Comparison of ENCODE assay signal across 8 cellular contexts in the genomic region with DNA sequence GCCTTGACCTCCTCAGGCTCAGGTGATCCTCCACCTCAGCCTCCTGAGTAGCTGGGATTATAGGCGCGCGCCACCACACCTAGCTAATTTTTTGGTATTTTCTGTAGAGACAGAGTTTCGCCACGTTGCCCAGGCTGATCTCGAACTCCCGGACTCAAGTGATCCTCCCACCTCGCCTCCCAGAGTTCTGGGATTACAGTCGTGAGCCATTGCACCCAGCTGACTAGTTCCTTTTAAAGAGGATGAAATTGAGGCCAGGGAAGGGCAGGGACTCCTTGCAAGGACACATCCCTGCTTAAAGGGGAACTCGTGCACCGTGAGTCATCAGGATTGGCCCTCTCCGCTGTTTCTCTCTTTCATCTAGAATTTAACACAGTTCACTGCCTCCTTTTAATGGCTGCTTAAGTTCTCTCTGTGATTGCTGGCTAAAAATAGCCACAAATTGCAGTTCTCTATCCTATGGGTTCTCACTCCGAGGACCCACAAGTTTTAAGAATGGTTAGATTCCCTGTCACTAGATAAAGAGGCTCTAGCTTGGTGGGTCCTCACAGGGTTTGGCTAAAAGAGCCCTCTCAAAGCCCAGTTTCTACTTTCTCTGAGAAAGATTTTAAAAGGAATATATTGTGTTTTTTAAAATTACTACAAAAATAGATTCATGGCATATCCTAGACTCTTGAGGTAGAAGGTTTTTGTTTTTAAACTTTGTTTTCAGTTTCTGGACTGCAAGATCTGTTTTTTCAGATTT. TPM values are rescaled to one million over a fixed set of nuclear protein-coding genes. Genes with fewer than 3 reads are reported as not detected.
DNase-seq lines count a peak whose midpoint lies in the region; ATAC-seq and TF ChIP-seq lines count a peak whose summit lies in the region.

No MANE protein-coding gene starts in this region.

- H3K4me1 ChIP-seq in liver (ENCODE audit: control insufficient read depth in 4 of 4, insufficient read depth in 4 of 4, low read length in 3 of 4) (peaks cover 3 to 19% (median 11%) of the 10 kb centered on the region in 4 donors), stomach smooth muscle (ENCODE audit: control insufficient read depth, insufficient read depth, low read length) (peaks cover 16% of the 10 kb centered on the region)

- H3K9me3 ChIP-seq in liver (ENCODE audit: control insufficient read depth in 4 of 4, low read length in 3 of 4), result no peaks in the 10 kb centered on the region
- no peaks in the 10 kb centered on the region for H3K9me3 ChIP-seq in stomach smooth muscle (ENCODE audit: control insufficient read depth in 2 of 2, low read length in 2 of 2)

- H3K4me3 ChIP-seq in liver (ENCODE audit: low read depth in 1 of 3, low read length in 3 of 3), result no peak overlapping the region
- peak overlapping the region; percentile 86 for H3K4me3 ChIP-seq in stomach smooth muscle (ENCODE audit: low read length in 2 of 2)

- H3K27ac ChIP-seq in liver (ENCODE audit: low read depth in 1 of 2, low read length in 2 of 2) (peak overlapping the region; percentile 78 to 94), stomach smooth muscle (ENCODE audit: low read length) (peak overlapping the region; percentile 92)

- H3K36me3 ChIP-seq in liver (ENCODE audit: control insufficient read depth in 4 of 4, insufficient read depth in 3 of 4, low read depth in 1 of 4, low read length in 3 of 4) (no peaks in the 10 kb centered on the region), stomach smooth muscle (ENCODE audit: control insufficient read depth in 2 of 2, insufficient read depth in 2 of 2, low read length in 2 of 2) (peaks cover 0 to 3% of the 10 kb centered on the region in 2 donors)

- H3K4me3 Mint-ChIP-seq in activated CD4-positive, alpha-beta T cell treated with anti-CD3 and anti-CD28 coated beads, Interleukin-2, amount 10 ng/mL, durations not matched to agents 24 days and 14 days, result peak overlapping the region; percentile 51
- peak overlapping the region; percentile 91 for H3K4me3 Mint-ChIP-seq in dendritic cell treated with granulocyte-macrophage colony-stimulating factor and Interleukin-4, amounts not matched to agents 40 ng/mL and 50 ng/mL, for 4 days

- H3K36me3 Mint-ChIP-seq in activated CD4-positive, alpha-beta T cell treated with anti-CD3 and anti-CD28 coated beads, Interleukin-2, amount 10 ng/mL, durations not matched to agents 24 days and 14 days (ENCODE audit: low read depth), result no peaks in the 10 kb centered on the region
- peaks cover 33% of the 10 kb centered on the region for H3K36me3 Mint-ChIP-seq in dendritic cell treated with granulocyte-macrophage colony-stimulating factor and Interleukin-4, amounts not matched to agents 40 ng/mL and 50 ng/mL, for 4 days (ENCODE audit: low read depth)

- TF ChIP-seq CTCF in liver (IDR thresholded peaks at IDR 0.05; ENCODE audit: low read depth, low read length, missing input control), result no peak

- TF ChIP-seq RAD21 in liver (IDR thresholded peaks at IDR 0.05), result no peak

- H3K9ac ChIP-seq in liver (ENCODE audit: low read depth in 1 of 2, low read length in 2 of 2), result no peak overlapping the region
- peak overlapping the region; percentile 61 to 69 for H3K9ac ChIP-seq in stomach smooth muscle (ENCODE audit: low read length in 2 of 2)

- peaks cover 18% of the 10 kb centered on the region for H3K4me1 Mint-ChIP-seq in activated CD4-positive, alpha-beta T cell treated with anti-CD3 and anti-CD28 coated beads, Interleukin-2, amount 10 ng/mL, durations not matched to agents 24 days and 14 days
- peaks cover 53% of the 10 kb centered on the region for H3K4me1 Mint-ChIP-seq in dendritic cell treated with granulocyte-macrophage colony-stimulating factor and Interleukin-4, amounts not matched to agents 40 ng/mL and 50 ng/mL, for 4 days (ENCODE audit: low read depth)

- H3K27ac Mint-ChIP-seq in activated CD4-positive, alpha-beta T cell treated with anti-CD3 and anti-CD28 coated beads, Interleukin-2, amount 10 ng/mL, durations not matched to agents 24 days and 14 days, result peak overlapping the region; percentile 20
- H3K27ac Mint-ChIP-seq in dendritic cell treated with granulocyte-macrophage colony-stimulating factor and Interleukin-4, amounts not matched to agents 40 ng/mL and 50 ng/mL, for 4 days, result peak overlapping the region; percentile 91

- intact Hi-C loops in activated CD4-positive, alpha-beta T cell treated with anti-CD3 and anti-CD28 coated beads, Interleukin-2, amount 10 ng/mL, durations not matched to agents 24 days and 14 days (cut with micrococcal nuclease), result no loop called here
- intact Hi-C loops in dendritic cell treated with granulocyte-macrophage colony-stimulating factor and Interleukin-4, amounts not matched to agents 40 ng/mL and 50 ng/mL, for 4 days (cut with micrococcal nuclease), result no loop called here

- H3K27me3 ChIP-seq in liver (ENCODE audit: control insufficient read depth in 4 of 4, insufficient read depth in 4 of 4, low read length in 3 of 4) (no peaks in the 10 kb centered on the region), stomach smooth muscle (ENCODE audit: control insufficient read depth in 1 of 2, insufficient read depth in 2 of 2, low read length in 2 of 2) (no peaks in the 10 kb centered on the region)

- H3K9me3 Mint-ChIP-seq in activated CD4-positive, alpha-beta T cell treated with anti-CD3 and anti-CD28 coated beads, Interleukin-2, amount 10 ng/mL, durations not matched to agents 24 days and 14 days, result no peaks in the 10 kb centered on the region
- H3K9me3 Mint-ChIP-seq in dendritic cell treated with granulocyte-macrophage colony-stimulating factor and Interleukin-4, amounts not matched to agents 40 ng/mL and 50 ng/mL, for 4 days, result no peaks in the 10 kb centered on the region

- 77% methylated on average over 13 of the region's 13 CpGs for WGBS in liver

- no peak for ATAC-seq in HG03571 (IDR thresholded peaks at IDR 0.05; ENCODE audit: unreplicated experiment)

- H3K27me3 Mint-ChIP-seq in activated CD4-positive, alpha-beta T cell treated with anti-CD3 and anti-CD28 coated beads, Interleukin-2, amount 10 ng/mL, durations not matched to agents 24 days and 14 days, result no peaks in the 10 kb centered on the region
- H3K27me3 Mint-ChIP-seq in dendritic cell treated with granulocyte-macrophage colony-stimulating factor and Interleukin-4, amounts not matched to agents 40 ng/mL and 50 ng/mL, for 4 days, result no peaks in the 10 kb centered on the region

- no peak for DNase-seq in activated CD4-positive, alpha-beta T cell treated with anti-CD3 and anti-CD28 coated beads, Interleukin-2, amount 10 ng/mL, durations not matched to agents 24 days and 14 days
- DNase-seq in activated CD4-positive, alpha-beta T cell treated with anti-CD3 and anti-CD28 coated beads, Interleukin-2, amount 50 U/mL, for 48 hours, result no peak
- DNase-seq in RPMI7951 (ENCODE audit: low read depth) (peak; percentile 96), NCI-H146 treated with DMSO at 0.1 percent for 48 hours (lab: John Stamatoyannopoulos, UW; ENCODE audit: unreplicated experiment) (no peak)

TF ChIP-seq in liver, 16 proteins besides CTCF, POLR2A, EP300 and RAD21:
- TF ChIP-seq, protein P1, sequence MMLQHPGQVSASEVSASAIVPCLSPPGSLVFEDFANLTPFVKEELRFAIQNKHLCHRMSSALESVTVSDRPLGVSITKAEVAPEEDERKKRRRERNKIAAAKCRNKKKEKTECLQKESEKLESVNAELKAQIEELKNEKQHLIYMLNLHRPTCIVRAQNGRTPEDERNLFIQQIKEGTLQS (IDR thresholded peaks at IDR 0.05), result no peak
- TF ChIP-seq HNF4A (conservative IDR thresholded peaks at IDR 0.05) (no peak), RXRA (IDR thresholded peaks at IDR 0.05) (peak in 1 of 2 donors; percentile 24), JUND (IDR thresholded peaks at IDR 0.05) (peak; percentile 66 to 73), YY1 (IDR thresholded peaks at IDR 0.05) (peak; percentile 53), GABPA (IDR thresholded peaks at IDR 0.05 in 1 of 2, conservative IDR thresholded peaks at IDR 0.05 in 1 of 2) (no peak)
- TF ChIP-seq, protein P2, sequence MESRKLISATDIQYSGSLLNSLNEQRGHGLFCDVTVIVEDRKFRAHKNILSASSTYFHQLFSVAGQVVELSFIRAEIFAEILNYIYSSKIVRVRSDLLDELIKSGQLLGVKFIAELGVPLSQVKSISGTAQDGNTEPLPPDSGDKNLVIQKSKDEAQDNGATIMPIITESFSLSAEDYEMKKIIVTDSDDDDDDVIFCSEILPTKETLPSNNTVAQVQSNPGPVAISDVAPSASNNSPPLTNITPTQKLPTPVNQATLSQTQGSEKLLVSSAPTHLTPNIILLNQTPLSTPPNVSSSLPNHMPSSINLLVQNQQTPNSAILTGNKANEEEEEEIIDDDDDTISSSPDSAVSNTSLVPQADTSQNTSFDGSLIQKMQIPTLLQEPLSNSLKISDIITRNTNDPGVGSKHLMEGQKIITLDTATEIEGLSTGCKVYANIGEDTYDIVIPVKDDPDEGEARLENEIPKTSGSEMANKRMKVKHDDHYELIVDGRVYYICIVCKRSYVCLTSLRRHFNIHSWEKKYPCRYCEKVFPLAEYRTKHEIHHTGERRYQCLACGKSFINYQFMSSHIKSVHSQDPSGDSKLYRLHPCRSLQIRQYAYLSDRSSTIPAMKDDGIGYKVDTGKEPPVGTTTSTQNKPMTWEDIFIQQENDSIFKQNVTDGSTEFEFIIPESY (IDR thresholded peaks at IDR 0.05), result no peak

RNA-seq across cellular contexts. Expression of a gene that starts 1.4 kb away (rescaled TPM):
- total RNA-seq in activated CD4-positive, alpha-beta T cell treated with anti-CD3 and anti-CD28 coated beads, Interleukin-2, amount 10 ng/mL, durations not matched to agents 24 days and 14 days, result 33.1 and 34.2 TPM in 2 replicates
- 256 and 302 TPM in 2 replicates for total RNA-seq in RPMI7951 (2014; rRNA removed; shearing (Covaris generic))
- total RNA-seq in liver, result 10 to 100 TPM; 34.9 to 47.6 TPM
- 10 to 100 TPM; 26.5 to 42.1 TPM for polyA plus RNA-seq in liver

RNA-seq across cellular contexts. Expression of a gene that starts 18.2 kb away (rescaled TPM):
- total RNA-seq in activated CD4-positive, alpha-beta T cell treated with anti-CD3 and anti-CD28 coated beads, Interleukin-2, amount 10 ng/mL, durations not matched to agents 24 days and 14 days, result 47.4 and 51.4 TPM in 2 replicates
- total RNA-seq in RPMI7951 (2014; rRNA removed; shearing (Covaris generic)), result 95.3 and 95.6 TPM in 2 replicates
- 10 to 100 TPM; 33.8 to 39.8 TPM for total RNA-seq in liver
- polyA plus RNA-seq in liver, result 10 to 100 TPM; 21.6 to 36.8 TPM

RNA-seq across cellular contexts. Expression of a gene that starts 18.2 kb away (rescaled TPM):
- 14.0 and 15.5 TPM in 2 replicates for total RNA-seq in activated CD4-positive, alpha-beta T cell treated with anti-CD3 and anti-CD28 coated beads, Interleukin-2, amount 10 ng/mL, durations not matched to agents 24 days and 14 days
- total RNA-seq in RPMI7951 (2014; rRNA removed; shearing (Covaris generic)), result 2.4 and 3.0 TPM in 2 replicates
- 10 to 100 TPM in 1 of 2 donors, 1 to 10 TPM in 1; 6.8 to 10.2 TPM for total RNA-seq in liver
- polyA plus RNA-seq in liver, result under 1 TPM; 0.51 to 0.56 TPM

Comparison
In these comparisons a context has a peak if more than half of its experiments do, and no peak if none do; other contexts are left out.
1. H3K4me3 ChIP-seq: peak in stomach smooth muscle (2 of 2); none in liver (0 of 3).
2. H3K9ac ChIP-seq: peak in stomach smooth muscle (2 of 2); none in liver (0 of 2).